Comparison of ENCODE assay signal across 24 cellular contexts in the genomic region with DNA sequence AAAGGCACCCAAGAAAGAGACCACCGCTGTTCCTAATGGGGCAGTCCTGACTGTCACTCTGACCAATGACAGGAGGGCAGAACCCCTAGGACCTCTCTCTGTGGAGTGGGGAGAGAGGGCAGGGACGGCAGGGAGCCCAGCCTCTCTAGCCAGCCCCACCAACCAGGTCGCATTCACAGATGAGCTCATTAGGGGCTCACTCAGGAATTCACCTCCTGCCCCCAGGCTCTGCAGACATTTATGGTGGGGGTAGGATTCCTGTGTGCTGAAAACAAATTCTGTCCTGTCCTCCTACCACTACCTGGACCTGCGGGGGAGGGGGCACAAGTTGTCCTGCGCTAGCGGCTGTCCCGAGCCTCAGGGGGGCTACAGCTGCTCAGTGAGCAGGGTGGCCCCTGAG. TPM values are rescaled to one million over a fixed set of nuclear protein-coding genes. Genes with fewer than 3 reads are reported as not detected.
"Had no signal": no experiment of that assay in that cellular context is flagged by ENCODE, and none has a peak within 500 bp of the region (broad histone marks: within the 10 kb centered on the region; RNA-seq: fewer than 3 reads in every experiment).

No MANE protein-coding gene starts in this region.

- H3K27me3 ChIP-seq: adrenal gland had no signal

- H3K9me3 ChIP-seq: adrenal gland, esophagus squamous epithelium, neutrophil, sigmoid colon, stomach had no signal

- H3K4me3 ChIP-seq: adrenal gland, esophagus squamous epithelium, sigmoid colon, stomach had no signal

- H3K9me3 Mint-ChIP-seq: activated naive CD4-positive, alpha-beta T cell treated with anti-CD3 and anti-CD28 coated beads, Interleukin-2, amount 50 U/mL, for 72 hours; memory B cell; stimulated activated effector memory CD8-positive, alpha-beta T cell treated with anti-CD3 and anti-CD28 coated beads, Interleukin-12 subunit alpha, Interleukin-12 subunit beta, amount 100 ng/mL, for 72 hours; type B pancreatic cell had no signal

- H3K9ac ChIP-seq: parathyroid adenoma had no signal

- H3K4me1 ChIP-seq: adrenal gland, esophagus squamous epithelium, sigmoid colon had no signal

- H3K4me3 Mint-ChIP-seq: dendritic cell treated with granulocyte-macrophage colony-stimulating factor and Interleukin-4, amounts not matched to agents 40 ng/mL and 50 ng/mL, for 4 days; memory B cell; naive thymus-derived CD4-positive, alpha-beta T cell; stimulated activated effector memory CD8-positive, alpha-beta T cell treated with anti-CD3 and anti-CD28 coated beads, Interleukin-12 subunit alpha, Interleukin-12 subunit beta, amount 100 ng/mL, for 72 hours; type B pancreatic cell had no signal

- DNase-seq: activated gamma-delta T cell; adrenal gland; effector memory CD4-positive, alpha-beta T cell; esophagus squamous epithelium; kidney glomerular epithelial cell; left ventricle myocardium superior; naive thymus-derived CD4-positive, alpha-beta T cell; sigmoid colon; stimulated activated CD4-positive, alpha-beta T cell treated with anti-CD3 and anti-CD28 coated beads, Interleukin-4, amount 100 ng/mL, for 24 hours; stomach; T-helper 1 cell; T1000 had no signal

- H3K27ac ChIP-seq: adrenal gland, esophagus squamous epithelium, neutrophil, parathyroid adenoma, sigmoid colon had no signal

- H3K36me3 ChIP-seq: adrenal gland, esophagus squamous epithelium, neutrophil, sigmoid colon, stomach had no signal

- ATAC-seq: activated CD4-positive, CD25-positive, alpha-beta regulatory T cell treated with anti-CD3 and anti-CD28 coated beads, Interleukin-2, amount 50 U/mL, for 24 hours; activated naive CD4-positive, alpha-beta T cell treated with anti-CD3 and anti-CD28 coated beads, Interleukin-2, amount 50 U/mL, for 72 hours; left ventricle myocardium superior; naive thymus-derived CD4-positive, alpha-beta T cell; stimulated activated effector memory CD8-positive, alpha-beta T cell treated with anti-CD3 and anti-CD28 coated beads, Interleukin-12 subunit alpha, Interleukin-12 subunit beta, amount 100 ng/mL, for 72 hours had no signal

- H3K36me3 Mint-ChIP-seq: activated naive CD4-positive, alpha-beta T cell treated with anti-CD3 and anti-CD28 coated beads, Interleukin-2, amount 50 U/mL, for 72 hours; memory B cell; naive thymus-derived CD4-positive, alpha-beta T cell; stimulated activated effector memory CD8-positive, alpha-beta T cell treated with anti-CD3 and anti-CD28 coated beads, Interleukin-12 subunit alpha, Interleukin-12 subunit beta, amount 100 ng/mL, for 72 hours; type B pancreatic cell had no signal

- H3K27ac Mint-ChIP-seq: activated naive CD4-positive, alpha-beta T cell treated with anti-CD3 and anti-CD28 coated beads, Interleukin-2, amount 50 U/mL, for 72 hours; dendritic cell treated with granulocyte-macrophage colony-stimulating factor and Interleukin-4, amounts not matched to agents 40 ng/mL and 50 ng/mL, for 4 days; memory B cell; naive thymus-derived CD4-positive, alpha-beta T cell; stimulated activated effector memory CD8-positive, alpha-beta T cell treated with anti-CD3 and anti-CD28 coated beads, Interleukin-12 subunit alpha, Interleukin-12 subunit beta, amount 100 ng/mL, for 72 hours; type B pancreatic cell had no signal

- H3K4me1 Mint-ChIP-seq: memory B cell; stimulated activated effector memory CD8-positive, alpha-beta T cell treated with anti-CD3 and anti-CD28 coated beads, Interleukin-12 subunit alpha, Interleukin-12 subunit beta, amount 100 ng/mL, for 72 hours had no signal

RNA-seq across cellular contexts. Expression of gene GPRC5C, which starts 27.7 kb away (rescaled TPM):
- polyA plus RNA-seq: naive thymus-derived CD4-positive, alpha-beta T cell had no signal

RNA-seq across cellular contexts. Expression of gene GPR142, which starts 36.9 kb away (rescaled TPM):
- total RNA-seq: activated CD8-positive, alpha-beta memory T cell treated with anti-CD3 and anti-CD28 coated beads for 36 hours; activated naive CD4-positive, alpha-beta T cell treated with anti-CD3 and anti-CD28 coated beads, Interleukin-2, amount 50 U/mL, for 72 hours; adrenal gland; cerebellum; naive thymus-derived CD4-positive, alpha-beta T cell; stomach; temporal lobe had no signal
- polyA plus RNA-seq: naive thymus-derived CD4-positive, alpha-beta T cell; stomach had no signal

RNA-seq across cellular contexts. Expression of gene BTBD17, which starts 42.5 kb away (rescaled TPM):
- total RNA-seq: activated CD8-positive, alpha-beta memory T cell treated with anti-CD3 and anti-CD28 coated beads for 36 hours; activated naive CD4-positive, alpha-beta T cell treated with anti-CD3 and anti-CD28 coated beads, Interleukin-2, amount 50 U/mL, for 72 hours; esophagus squamous epithelium; left ventricle myocardium superior; mucosa of gallbladder; naive thymus-derived CD4-positive, alpha-beta T cell; sigmoid colon; stomach had no signal
- polyA plus RNA-seq: naive thymus-derived CD4-positive, alpha-beta T cell; stomach had no signal
